7 cellular contexts compared by ENCODE assay signal in genomic region chr6:27139753-27140522, GRCh38.
DNase-seq lines count a peak whose midpoint lies in the region; ATAC-seq and TF ChIP-seq lines count a peak whose summit lies in the region.

No MANE protein-coding gene starts in this region.

- H3K27ac ChIP-seq in OCI-LY1 (ENCODE audit: low read depth, low read length, poor library complexity, severe bottlenecking), result peak overlapping the region; percentile 99

- peak; percentile 43 for DNase-seq in dermis blood vessel endothelial cell
- no peak for DNase-seq in effector CD8-positive, alpha-beta T cell (lab: John Stamatoyannopoulos, UW)

- H3K4me3 ChIP-seq in OCI-LY1 (ENCODE audit: low read depth, low read length, poor library complexity, severe bottlenecking) (peak overlapping the region; percentile 76), mucosa of stomach (ENCODE audit: low read length) (peak overlapping the region; percentile 56)

- no peaks in the 10 kb centered on the region for H4K20me1 ChIP-seq in OCI-LY1 (ENCODE audit: insufficient read depth, low read length)

- peaks cover 15% of the 10 kb centered on the region for H3F3A ChIP-seq in OCI-LY1 (ENCODE audit: insufficient read depth, low read length)

- peak overlapping the region; percentile 62 for H3K4me2 ChIP-seq in OCI-LY1 (ENCODE audit: low read length)

- no peaks in the 10 kb centered on the region for H3K79me2 ChIP-seq in OCI-LY1 (ENCODE audit: insufficient read depth, low read length)

- no peak for TF ChIP-seq CTCF in OCI-LY1 (IDR thresholded peaks at IDR 0.05; ENCODE audit: low read length)

- no peaks in the 10 kb centered on the region for H3K9me3 ChIP-seq in OCI-LY1 (ENCODE audit: low read length)
- H3K9me3 ChIP-seq in mucosa of stomach (ENCODE audit: control insufficient read depth, low read length), result no peaks in the 10 kb centered on the region

- H3K9ac ChIP-seq in OCI-LY1 (ENCODE audit: low read length), result peak overlapping the region; percentile 94
- peak overlapping the region; percentile 80 for H3K9ac ChIP-seq in mucosa of stomach (ENCODE audit: low read length)

- H2AFZ ChIP-seq in OCI-LY1 (ENCODE audit: low read length), result no peak overlapping the region

- no peaks in the 10 kb centered on the region for H3K27me3 ChIP-seq in OCI-LY1 (ENCODE audit: insufficient read depth, low read length)
- H3K27me3 ChIP-seq in mucosa of stomach (ENCODE audit: control insufficient read depth, insufficient read depth, low read length), result no peaks in the 10 kb centered on the region

- H3K4me1 ChIP-seq in OCI-LY1 (ENCODE audit: insufficient read depth, low read length, severe bottlenecking) (peaks cover 63% of the 10 kb centered on the region), mucosa of stomach (ENCODE audit: control insufficient read depth, insufficient read depth, low read length) (peaks cover 4% of the 10 kb centered on the region)

- ATAC-seq in GM18520 (IDR thresholded peaks at IDR 0.05; ENCODE audit: unreplicated experiment) (peak; percentile 7), HG02678 (IDR thresholded peaks at IDR 0.05; ENCODE audit: unreplicated experiment) (peak; percentile 6), HG03571 (IDR thresholded peaks at IDR 0.05; ENCODE audit: unreplicated experiment) (no peak)

- no peaks in the 10 kb centered on the region for H3K9me2 ChIP-seq in OCI-LY1 (ENCODE audit: low read depth, low read length)

- peaks cover 4% of the 10 kb centered on the region for H3K36me3 ChIP-seq in OCI-LY1 (ENCODE audit: insufficient read depth, low read length)
- no peaks in the 10 kb centered on the region for H3K36me3 ChIP-seq in mucosa of stomach (ENCODE audit: control insufficient read depth, insufficient read depth, low read length)
